In genomic region chr1:32351077-32351858, GRCh38 we compare ENCODE assay signal across 8 cellular contexts. TPM values are rescaled to one million over a fixed set of nuclear protein-coding genes. Genes with fewer than 3 reads are reported as not detected.
DNase-seq lines count a peak whose midpoint lies in the region; ATAC-seq and TF ChIP-seq lines count a peak whose summit lies in the region.

No MANE protein-coding gene starts in this region.

- H3K36me3 ChIP-seq in RWPE2 (ENCODE audit: low read depth) (no peaks in the 10 kb centered on the region), neural cell (ENCODE audit: insufficient read depth, low read length) (no peaks in the 10 kb centered on the region)

- peak; percentile 46 for TF ChIP-seq CTCF in RWPE2 (IDR thresholded peaks at IDR 0.05; ENCODE audit: poor library complexity, severe bottlenecking)
- TF ChIP-seq CTCF in fibroblast of villous mesenchyme (IDR thresholded peaks at IDR 0.05; ENCODE audit: insufficient read depth, low read depth, low read length) = peak; percentile 48
- peak; percentile 63 for TF ChIP-seq CTCF in neural cell (IDR thresholded peaks at IDR 0.05; ENCODE audit: poor library complexity, severe bottlenecking)

- peak; percentile 34 for TF ChIP-seq RAD21 in neural cell (conservative IDR thresholded peaks at IDR 0.05)

- H3K27ac ChIP-seq in RWPE2 (ENCODE audit: poor library complexity, severe bottlenecking) = peak overlapping the region; percentile 51
- H3K27ac ChIP-seq in neural cell (ENCODE audit: low read length) = peak overlapping the region; percentile 64

- H3K4me3 Mint-ChIP-seq in stimulated activated naive CD8-positive, alpha-beta T cell treated with anti-CD3 and anti-CD28 coated beads, Interleukin-15, amount 100 ng/mL, for 72 hours = peak overlapping the region; percentile 85 to 86

- peaks cover 8% of the 10 kb centered on the region for H3K27me3 Mint-ChIP-seq in stimulated activated naive CD8-positive, alpha-beta T cell treated with anti-CD3 and anti-CD28 coated beads, Interleukin-15, amount 100 ng/mL, for 72 hours

- H3K79me2 ChIP-seq in neural cell (replicated peaks; ENCODE audit: insufficient read depth, low read length) = no peaks in the 10 kb centered on the region

- no peaks in the 10 kb centered on the region for H3K27me3 ChIP-seq in RWPE2 (ENCODE audit: insufficient read depth, poor library complexity, severe bottlenecking)
- no peaks in the 10 kb centered on the region for H3K27me3 ChIP-seq in neural cell (ENCODE audit: insufficient read depth, low read depth, low read length)

- H3K9me3 Mint-ChIP-seq in stimulated activated naive CD8-positive, alpha-beta T cell treated with anti-CD3 and anti-CD28 coated beads, Interleukin-15, amount 100 ng/mL, for 72 hours = no peaks in the 10 kb centered on the region

- no peaks in the 10 kb centered on the region for H3F3A ChIP-seq in neural cell (ENCODE audit: insufficient read depth, low read length, poor library complexity, severe bottlenecking)

- H3K4me3 ChIP-seq in RWPE2 (ENCODE audit: severe bottlenecking) (peak overlapping the region; percentile 53), fibroblast of villous mesenchyme (ENCODE audit: low read depth, low read length) (peak overlapping the region; percentile 73), neural cell (ENCODE audit: low read length) (peak overlapping the region; percentile 72)

- no peak for TF ChIP-seq EP300 in neural cell (conservative IDR thresholded peaks at IDR 0.05; ENCODE audit: poor library complexity, severe bottlenecking)

- H4K20me1 ChIP-seq in neural cell (ENCODE audit: insufficient read depth) = no peaks in the 10 kb centered on the region

- peak; percentile 96 for DNase-seq in ELR (ENCODE audit: low read depth)
- DNase-seq in GOT3 (lab: John Stamatoyannopoulos, UW) = peak; percentile 43
- peak; percentile 92 for DNase-seq in LoVo (ENCODE audit: low spot score)
- peak; percentile 91 for DNase-seq in RWPE2 (ENCODE audit: low spot score)
- DNase-seq in activated effector memory CD4-positive, alpha-beta T cell treated with Interleukin-2 at 50 U/mL for 16 hours = peak; percentile 87
- DNase-seq in fibroblast of villous mesenchyme (ENCODE audit: low read depth) = peak; percentile 95
- DNase-seq in stimulated activated naive CD8-positive, alpha-beta T cell treated with anti-CD3 and anti-CD28 coated beads, Interleukin-15, amount 100 ng/mL, for 72 hours = peak; percentile 85 to 92

- peak overlapping the region; percentile 64 for H3K4me2 ChIP-seq in neural cell (ENCODE audit: low read length)

- H3K27ac Mint-ChIP-seq in stimulated activated naive CD8-positive, alpha-beta T cell treated with anti-CD3 and anti-CD28 coated beads, Interleukin-15, amount 100 ng/mL, for 72 hours = peak overlapping the region; percentile 8 to 66

- H3K4me1 ChIP-seq in RWPE2 (ENCODE audit: insufficient read depth, poor library complexity, severe bottlenecking) = peaks cover 12% of the 10 kb centered on the region

- H2AFZ ChIP-seq in neural cell (ENCODE audit: low read depth, low read length) = peak overlapping the region; percentile 24

- H3K9ac ChIP-seq in neural cell (ENCODE audit: low read length) = peak overlapping the region; percentile 78

- H3K9me2 ChIP-seq in neural cell (ENCODE audit: insufficient read depth, low read length) = no peaks in the 10 kb centered on the region

- ATAC-seq in RWPE2 (ENCODE audit: low read depth) = peak; percentile 87
- ATAC-seq in stimulated activated naive CD8-positive, alpha-beta T cell treated with anti-CD3 and anti-CD28 coated beads, Interleukin-15, amount 100 ng/mL, for 72 hours = peak; percentile 96

- H3K4me1 Mint-ChIP-seq in stimulated activated naive CD8-positive, alpha-beta T cell treated with anti-CD3 and anti-CD28 coated beads, Interleukin-15, amount 100 ng/mL, for 72 hours = peaks cover 56% of the 10 kb centered on the region

- H3K9me3 ChIP-seq in RWPE2 (ENCODE audit: severe bottlenecking) (no peaks in the 10 kb centered on the region), neural cell (ENCODE audit: low read length) (no peaks in the 10 kb centered on the region)

TF ChIP-seq in neural cell, 6 proteins besides CTCF, POLR2A, EP300 and RAD21:
- TF ChIP-seq POLR2AphosphoS5 (IDR thresholded peaks at IDR 0.05) = peak; percentile 94
- TF ChIP-seq, protein P1, sequence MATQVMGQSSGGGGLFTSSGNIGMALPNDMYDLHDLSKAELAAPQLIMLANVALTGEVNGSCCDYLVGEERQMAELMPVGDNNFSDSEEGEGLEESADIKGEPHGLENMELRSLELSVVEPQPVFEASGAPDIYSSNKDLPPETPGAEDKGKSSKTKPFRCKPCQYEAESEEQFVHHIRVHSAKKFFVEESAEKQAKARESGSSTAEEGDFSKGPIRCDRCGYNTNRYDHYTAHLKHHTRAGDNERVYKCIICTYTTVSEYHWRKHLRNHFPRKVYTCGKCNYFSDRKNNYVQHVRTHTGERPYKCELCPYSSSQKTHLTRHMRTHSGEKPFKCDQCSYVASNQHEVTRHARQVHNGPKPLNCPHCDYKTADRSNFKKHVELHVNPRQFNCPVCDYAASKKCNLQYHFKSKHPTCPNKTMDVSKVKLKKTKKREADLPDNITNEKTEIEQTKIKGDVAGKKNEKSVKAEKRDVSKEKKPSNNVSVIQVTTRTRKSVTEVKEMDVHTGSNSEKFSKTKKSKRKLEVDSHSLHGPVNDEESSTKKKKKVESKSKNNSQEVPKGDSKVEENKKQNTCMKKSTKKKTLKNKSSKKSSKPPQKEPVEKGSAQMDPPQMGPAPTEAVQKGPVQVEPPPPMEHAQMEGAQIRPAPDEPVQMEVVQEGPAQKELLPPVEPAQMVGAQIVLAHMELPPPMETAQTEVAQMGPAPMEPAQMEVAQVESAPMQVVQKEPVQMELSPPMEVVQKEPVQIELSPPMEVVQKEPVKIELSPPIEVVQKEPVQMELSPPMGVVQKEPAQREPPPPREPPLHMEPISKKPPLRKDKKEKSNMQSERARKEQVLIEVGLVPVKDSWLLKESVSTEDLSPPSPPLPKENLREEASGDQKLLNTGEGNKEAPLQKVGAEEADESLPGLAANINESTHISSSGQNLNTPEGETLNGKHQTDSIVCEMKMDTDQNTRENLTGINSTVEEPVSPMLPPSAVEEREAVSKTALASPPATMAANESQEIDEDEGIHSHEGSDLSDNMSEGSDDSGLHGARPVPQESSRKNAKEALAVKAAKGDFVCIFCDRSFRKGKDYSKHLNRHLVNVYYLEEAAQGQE (IDR thresholded peaks at IDR 0.05; ENCODE audit: borderline replicate concordance) = peak; percentile 34
- TF ChIP-seq MXI1 (conservative IDR thresholded peaks at IDR 0.05; ENCODE audit: poor library complexity, severe bottlenecking) = peak; percentile 73
- no peak for TF ChIP-seq TAF1 (IDR thresholded peaks at IDR 0.05; ENCODE audit: low read depth)
- TF ChIP-seq EZH2 (IDR thresholded peaks at IDR 0.05; ENCODE audit: borderline replicate concordance, insufficient read depth, low read length, poor library complexity, severe bottlenecking) = no peak
- TF ChIP-seq SMC3 (conservative IDR thresholded peaks at IDR 0.05; ENCODE audit: poor library complexity) = peak; percentile 51

RNA-seq across cellular contexts. Expression of gene FAM229A, which starts 11.0 kb away (rescaled TPM):
- total RNA-seq in fibroblast of villous mesenchyme = 1.3 TPM in 2 replicates
- polyA plus RNA-seq in neural cell = 6.1 and 11.7 TPM in 2 replicates
- polyA minus RNA-seq in neural cell = 4.6 TPM in 2 replicates

RNA-seq across cellular contexts. Expression of gene TSSK3, which starts 11.1 kb away (rescaled TPM):
- total RNA-seq in fibroblast of villous mesenchyme = 0.86 and 0.97 TPM in 2 replicates
- not detected in 2 replicates for polyA plus RNA-seq in neural cell
- polyA minus RNA-seq in neural cell = 1.2 TPM in 1 of 2 replicates, not detected in the other

RNA-seq across cellular contexts. Expression of gene MARCKSL1, which starts 15.2 kb away (rescaled TPM):
- total RNA-seq in fibroblast of villous mesenchyme = 30.9 and 32.4 TPM in 2 replicates
- polyA plus RNA-seq in neural cell = 694 and 739 TPM in 2 replicates
- polyA minus RNA-seq in neural cell = 393 and 412 TPM in 2 replicates

RNA-seq across cellular contexts. Expression of gene BSDC1, which starts 43.0 kb away (rescaled TPM):
- total RNA-seq in fibroblast of villous mesenchyme = 58.3 and 76.4 TPM in 2 replicates
- 158 and 189 TPM in 2 replicates for polyA plus RNA-seq in neural cell
- 133 and 157 TPM in 2 replicates for polyA minus RNA-seq in neural cell

RNA-seq across cellular contexts. Expression of gene HDAC1, which starts 59.4 kb away (rescaled TPM):
- 67.6 and 95.0 TPM in 2 replicates for total RNA-seq in fibroblast of villous mesenchyme
- 60.8 and 68.6 TPM in 2 replicates for polyA plus RNA-seq in neural cell
- polyA minus RNA-seq in neural cell = 26.0 and 33.6 TPM in 2 replicates

Comparison
In these comparisons a context has a peak if more than half of its experiments do, and no peak if none do; other contexts are left out.
1. Peak in every context shown above with its lines: DNase-seq, ATAC-seq, H3K4me3 ChIP-seq and H3K27ac ChIP-seq.
2. DNase-seq: peak in every context shown above with its lines; median percentile 96 in ELR; 95 in fibroblast of villous mesenchyme; 92 in LoVo; 91 in RWPE2; 88 in stimulated activated naive CD8-positive, alpha-beta T cell treated with anti-CD3 and anti-CD28 coated beads, Interleukin-15, amount 100 ng/mL, for 72 hours; 87 in activated effector memory CD4-positive, alpha-beta T cell treated with Interleukin-2 at 50 U/mL for 16 hours; 43 in GOT3.